10 cellular contexts compared by ENCODE assay signal in the genomic region with DNA sequence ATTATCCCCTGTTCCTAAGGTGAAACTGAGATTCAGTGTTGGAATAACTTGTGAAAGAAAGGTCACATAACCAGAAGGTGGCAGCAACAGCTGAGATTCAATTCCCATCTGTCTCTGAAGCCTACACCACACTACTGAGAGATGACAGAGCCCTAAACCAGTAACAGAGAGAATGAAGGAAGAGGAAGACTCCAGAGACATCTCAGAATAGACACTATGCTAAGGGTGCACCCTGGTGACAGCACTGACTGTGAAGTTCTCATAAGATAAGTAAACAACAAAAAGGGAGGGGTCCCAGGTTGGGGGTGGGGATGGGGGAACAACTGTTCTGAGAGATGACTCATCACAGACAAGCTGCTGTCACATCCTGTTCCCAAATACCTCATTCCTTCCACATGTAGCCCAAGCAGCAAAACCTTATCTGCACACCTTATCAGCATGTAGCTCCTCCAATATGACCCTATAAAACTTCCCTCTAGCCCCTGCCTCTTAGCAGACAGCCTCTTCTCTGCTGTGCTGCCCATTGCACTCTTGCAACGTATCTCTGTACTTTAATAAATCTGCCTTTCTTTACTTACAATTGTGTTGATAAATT. TPM values are rescaled to one million over a fixed set of nuclear protein-coding genes. Genes with fewer than 3 reads are reported as not detected.
DNase-seq lines count a peak whose midpoint lies in the region; ATAC-seq, FAIRE-seq and TF ChIP-seq lines count a peak whose summit lies in the region.
"Had no signal": no experiment of that assay in that cellular context is flagged by ENCODE, and none has a peak within 500 bp of the region (broad histone marks: within the 10 kb centered on the region; RNA-seq: fewer than 3 reads in every experiment).

No MANE protein-coding gene starts in this region.

- no peak overlapping the region for H3K27ac ChIP-seq in keratinocyte (ENCODE audit: control insufficient read depth, insufficient read depth, low read length)
- H3K27ac ChIP-seq: parathyroid adenoma had no signal

- peaks cover 11% of the 10 kb centered on the region for H3K9me3 Mint-ChIP-seq in activated CD4-positive, alpha-beta T cell treated with anti-CD3 and anti-CD28 coated beads, Interleukin-2, amount 10 ng/mL, durations not matched to agents 24 days and 14 days

- no peak overlapping the region for H3K27ac Mint-ChIP-seq in activated CD4-positive, alpha-beta T cell treated with anti-CD3 and anti-CD28 coated beads, Interleukin-2, amount 10 ng/mL, durations not matched to agents 24 days and 14 days
- H3K27ac Mint-ChIP-seq: dendritic cell treated with granulocyte-macrophage colony-stimulating factor and Interleukin-4, amounts not matched to agents 40 ng/mL and 50 ng/mL, for 4 days had no signal

- no peaks in the 10 kb centered on the region for H3K9me1 ChIP-seq in keratinocyte (ENCODE audit: control insufficient read depth, extremely low read depth, insufficient read depth, low read length)

- intact Hi-C loops in activated CD4-positive, alpha-beta T cell treated with anti-CD3 and anti-CD28 coated beads, Interleukin-2, amount 10 ng/mL, durations not matched to agents 24 days and 14 days (cut with micrococcal nuclease) = loop anchor here (2.0 kb wide), 1 partner anchor 56 kb away; no protein-coding TSS in a partner anchor

- no peaks in the 10 kb centered on the region for H3K27me3 ChIP-seq in keratinocyte (ENCODE audit: control insufficient read depth, extremely low read depth, insufficient read depth, low read length)
- H3K27me3 ChIP-seq in HAP-1 (ENCODE audit: low read depth) = peaks cover 2% of the 10 kb centered on the region

- no peaks in the 10 kb centered on the region for H3K36me3 Mint-ChIP-seq in activated CD4-positive, alpha-beta T cell treated with anti-CD3 and anti-CD28 coated beads, Interleukin-2, amount 10 ng/mL, durations not matched to agents 24 days and 14 days (ENCODE audit: low read depth)

- H3K4me3 Mint-ChIP-seq in activated CD4-positive, alpha-beta T cell treated with anti-CD3 and anti-CD28 coated beads, Interleukin-2, amount 10 ng/mL, durations not matched to agents 24 days and 14 days = no peak overlapping the region
- H3K4me3 Mint-ChIP-seq: dendritic cell treated with granulocyte-macrophage colony-stimulating factor and Interleukin-4, amounts not matched to agents 40 ng/mL and 50 ng/mL, for 4 days had no signal

- DNase-seq in D341Med (ENCODE audit: low spot score) = peak; percentile 39
- peak; percentile 14 for DNase-seq in HTR-8/SVneo (ENCODE audit: insufficient read length, low spot score)
- peak; percentile 65 for DNase-seq in activated CD4-positive, alpha-beta T cell treated with anti-CD3 and anti-CD28 coated beads, Interleukin-2, amount 10 ng/mL, durations not matched to agents 24 days and 14 days
- no peak for DNase-seq in keratinocyte (ENCODE audit: low read depth, low spot score)
- no peak for DNase-seq in HK-2 (ENCODE audit: unreplicated experiment)
- no peak for DNase-seq in erythroblast (lab: John Stamatoyannopoulos, UW)
- no peak for DNase-seq in HAP-1 (ENCODE audit: low spot score in 2 of 2)

- no peaks in the 10 kb centered on the region for H3K79me2 ChIP-seq in keratinocyte (ENCODE audit: control insufficient read depth, insufficient read depth, low read length)
- H3K79me2 ChIP-seq: parathyroid adenoma had no signal

- dilution Hi-C loops in keratinocyte (cut with MboI; ENCODE audit: extremely low pct_ligation_motif_present, low sequenced_read_pairs) = no loop called here

- H3K9ac ChIP-seq in keratinocyte (ENCODE audit: control insufficient read depth, extremely low read depth, insufficient read depth, low read length) = no peak overlapping the region
- H3K9ac ChIP-seq: parathyroid adenoma had no signal

- in situ Hi-C loops in HAP-1 (cut with MboI; ENCODE audit: low sequenced_read_pairs) = no loop called here

- H3K4me1 ChIP-seq in keratinocyte (ENCODE audit: control insufficient read depth, extremely low read depth, insufficient read depth, low read length) = peaks cover 5% of the 10 kb centered on the region
- H3K4me1 ChIP-seq in HAP-1 = no peaks in the 10 kb centered on the region
- H3K4me1 ChIP-seq: parathyroid adenoma had no signal

- H3K36me3 ChIP-seq in keratinocyte (ENCODE audit: control insufficient read depth in 2 of 2, extremely low read depth in 1 of 2, insufficient read depth in 2 of 2, low read length in 2 of 2) (no peaks in the 10 kb centered on the region), HAP-1 (replicated peaks) (no peaks in the 10 kb centered on the region)

- no peak for ATAC-seq in HG02642 (IDR thresholded peaks at IDR 0.05; ENCODE audit: poor library complexity, unreplicated experiment)

- H3K4me3 ChIP-seq in keratinocyte (ENCODE audit: control insufficient read depth in 2 of 3, extremely low read depth in 1 of 3, insufficient read depth in 2 of 3, low read depth in 1 of 3, low read length in 3 of 3) (no peak overlapping the region), HAP-1 (no peak overlapping the region)

- H4K20me1 ChIP-seq in keratinocyte (ENCODE audit: control insufficient read depth, extremely low read depth, insufficient read depth, low read length) = no peaks in the 10 kb centered on the region

- TF ChIP-seq CTCF in keratinocyte (optimal IDR thresholded peaks at IDR 0.05 in 1 of 3, IDR thresholded peaks at IDR 0.05 in 1 of 3, conservative IDR thresholded peaks at IDR 0.05 in 1 of 3; ENCODE audit: extremely low read depth in 1 of 3, insufficient read depth in 2 of 3, low read length in 3 of 3) = peak in 2 of 3 experiments; percentile 30 to 43

- peaks cover 21% of the 10 kb centered on the region for H3K27me3 Mint-ChIP-seq in activated CD4-positive, alpha-beta T cell treated with anti-CD3 and anti-CD28 coated beads, Interleukin-2, amount 10 ng/mL, durations not matched to agents 24 days and 14 days
- H3K27me3 Mint-ChIP-seq: dendritic cell treated with granulocyte-macrophage colony-stimulating factor and Interleukin-4, amounts not matched to agents 40 ng/mL and 50 ng/mL, for 4 days had no signal

- TF ChIP-seq POLR2A in erythroblast (IDR thresholded peaks at IDR 0.05; ENCODE audit: low read length) = no peak

- H3K9me3 ChIP-seq in keratinocyte (ENCODE audit: control insufficient read depth, low read depth, low read length) = peaks cover 6% of the 10 kb centered on the region
- no peaks in the 10 kb centered on the region; the same call in 1 of the 2 replicates for H3K9me3 ChIP-seq in HAP-1

- peaks cover 12% of the 10 kb centered on the region for H3K4me1 Mint-ChIP-seq in activated CD4-positive, alpha-beta T cell treated with anti-CD3 and anti-CD28 coated beads, Interleukin-2, amount 10 ng/mL, durations not matched to agents 24 days and 14 days

- H3K4me2 ChIP-seq in keratinocyte (ENCODE audit: control insufficient read depth, extremely low read depth, insufficient read depth, low read depth, low read length) = no peak overlapping the region

- no peak overlapping the region for H2AFZ ChIP-seq in keratinocyte (ENCODE audit: control insufficient read depth, low read length)
- H2AFZ ChIP-seq: parathyroid adenoma had no signal

- no peak for FAIRE-seq in HTR-8/SVneo (lab: Jason Lieb, UNC)
- FAIRE-seq in keratinocyte (lab: Jason Lieb, UNC) = peak; percentile 80

RNA-seq across cellular contexts. Expression of a gene that starts 46.5 kb away (rescaled TPM):
- 12.2 TPM in 2 replicates for total RNA-seq in activated CD4-positive, alpha-beta T cell treated with anti-CD3 and anti-CD28 coated beads, Interleukin-2, amount 10 ng/mL, durations not matched to agents 24 days and 14 days
- polyA plus RNA-seq in keratinocyte = 9.5 to 10.8 TPM (median 9.7 TPM) in 3 replicates
- 4.7 TPM for polyA plus RNA-seq in keratinocyte (2011; ENCODE audit: low read depth)
- polyA plus RNA-seq in keratinocyte (2011; cell fraction: cytosol; rRNA removed) = 3.6 and 6.0 TPM in 2 replicates
- 14.8 and 19.8 TPM in 2 replicates for polyA plus RNA-seq in keratinocyte (2011; cell fraction: nucleus; rRNA removed)
- polyA plus RNA-seq in keratinocyte (2012; ENCODE audit: low replicate concordance) = 5.3 and 7.4 TPM in 2 replicates
- 1.4 to 9.3 TPM (median 6.9 TPM) in 3 replicates for polyA minus RNA-seq in keratinocyte
- 2.5 TPM for polyA minus RNA-seq in keratinocyte (2011; cell fraction: cytosol; rRNA and poly(A)+ RNA removed)
- polyA minus RNA-seq in keratinocyte (2011; cell fraction: nucleus; rRNA and poly(A)+ RNA removed) = 10.9 and 20.0 TPM in 2 replicates

RNA-seq across cellular contexts. Expression of a gene that starts 57.8 kb away (rescaled TPM):
- not detected in 2 replicates for total RNA-seq in activated CD4-positive, alpha-beta T cell treated with anti-CD3 and anti-CD28 coated beads, Interleukin-2, amount 10 ng/mL, durations not matched to agents 24 days and 14 days
- polyA plus RNA-seq in keratinocyte = 0.11 to 0.45 TPM (median 0.21 TPM) in 3 replicates
- polyA plus RNA-seq in keratinocyte (2011; ENCODE audit: low read depth) = 0.45 TPM
- 0.25 and 0.28 TPM in 2 replicates for polyA plus RNA-seq in keratinocyte (2011; cell fraction: cytosol; rRNA removed)
- 0.76 and 1.1 TPM in 2 replicates for polyA plus RNA-seq in keratinocyte (2011; cell fraction: nucleus; rRNA removed)
- polyA plus RNA-seq in keratinocyte (2012; ENCODE audit: low replicate concordance) = 0.17 and 0.47 TPM in 2 replicates
- 0.22 to 0.33 TPM in 2 of 3 replicates, not detected in the other for polyA minus RNA-seq in keratinocyte
- polyA minus RNA-seq in keratinocyte (2011; cell fraction: cytosol; rRNA and poly(A)+ RNA removed) = not detected
- polyA minus RNA-seq in keratinocyte (2011; cell fraction: nucleus; rRNA and poly(A)+ RNA removed) = 0.74 and 0.78 TPM in 2 replicates

RNA-seq across cellular contexts. Expression of a gene that starts 58.8 kb away (rescaled TPM):
- total RNA-seq in activated CD4-positive, alpha-beta T cell treated with anti-CD3 and anti-CD28 coated beads, Interleukin-2, amount 10 ng/mL, durations not matched to agents 24 days and 14 days = 26.7 and 28.0 TPM in 2 replicates
- polyA plus RNA-seq in keratinocyte = 9.8 to 17.4 TPM (median 14.2 TPM) in 3 replicates
- polyA plus RNA-seq in keratinocyte (2011; ENCODE audit: low read depth) = 19.7 TPM
- 3.4 and 7.5 TPM in 2 replicates for polyA plus RNA-seq in keratinocyte (2011; cell fraction: cytosol; rRNA removed)
- 17.5 and 24.3 TPM in 2 replicates for polyA plus RNA-seq in keratinocyte (2011; cell fraction: nucleus; rRNA removed)
- 12.0 and 14.6 TPM in 2 replicates for polyA plus RNA-seq in keratinocyte (2012; ENCODE audit: low replicate concordance)
- 5.6 to 15.0 TPM (median 12.6 TPM) in 3 replicates for polyA minus RNA-seq in keratinocyte
- 7.1 TPM for polyA minus RNA-seq in keratinocyte (2011; cell fraction: cytosol; rRNA and poly(A)+ RNA removed)
- 20.7 and 35.8 TPM in 2 replicates for polyA minus RNA-seq in keratinocyte (2011; cell fraction: nucleus; rRNA and poly(A)+ RNA removed)

RNA-seq across cellular contexts. Expression of a gene that starts 59.8 kb away (rescaled TPM):
- total RNA-seq in activated CD4-positive, alpha-beta T cell treated with anti-CD3 and anti-CD28 coated beads, Interleukin-2, amount 10 ng/mL, durations not matched to agents 24 days and 14 days = 0.65 and 0.83 TPM in 2 replicates
- polyA plus RNA-seq in keratinocyte = 5.2 to 7.4 TPM (median 7.2 TPM) in 3 replicates
- 2.9 TPM for polyA plus RNA-seq in keratinocyte (2011; ENCODE audit: low read depth)
- 2.1 and 2.3 TPM in 2 replicates for polyA plus RNA-seq in keratinocyte (2011; cell fraction: cytosol; rRNA removed)
- polyA plus RNA-seq in keratinocyte (2011; cell fraction: nucleus; rRNA removed) = 17.1 and 19.3 TPM in 2 replicates
- polyA plus RNA-seq in keratinocyte (2012; ENCODE audit: low replicate concordance) = 2.7 and 5.2 TPM in 2 replicates
- 12.6 to 14.6 TPM (median 13.1 TPM) in 3 replicates for polyA minus RNA-seq in keratinocyte
- polyA minus RNA-seq in keratinocyte (2011; cell fraction: cytosol; rRNA and poly(A)+ RNA removed) = 6.1 TPM
- polyA minus RNA-seq in keratinocyte (2011; cell fraction: nucleus; rRNA and poly(A)+ RNA removed) = 22.4 and 38.9 TPM in 2 replicates

Comparison
In these comparisons a context has a peak if more than half of its experiments do, and no peak if none do; other contexts are left out.
1. DNase-seq: peak in D341Med (single experiment), HTR-8/SVneo (single experiment) and activated CD4-positive, alpha-beta T cell treated with anti-CD3 and anti-CD28 coated beads, Interleukin-2, amount 10 ng/mL, durations not matched to agents 24 days and 14 days (single experiment); none in keratinocyte (single experiment), HK-2 (single experiment), erythroblast (0 of 2) and HAP-1 (0 of 2).